8 cellular contexts compared by ENCODE assay signal in genomic region chr14:74922752-74923401, GRCh38. TPM values are rescaled to one million over a fixed set of nuclear protein-coding genes. Genes with fewer than 3 reads are reported as not detected.
DNase-seq lines count a peak whose midpoint lies in the region; ATAC-seq and TF ChIP-seq lines count a peak whose summit lies in the region.

Gene RPS6KL1 (minus strand): TSS chr14:74923260. CDS start chr14:74921541, 1,719 bp downstream.

- H3K4me2 ChIP-seq in OCI-LY3 (ENCODE audit: low read length), result peak within 1 kb of the TSS; percentile 81

- DNase-seq in CD4-positive, alpha-beta T cell, result peak; percentile 37 to 70 (median 48)
- DNase-seq in activated T-cell treated with anti-CD3 and anti-CD28 coated beads, Interleukin-2, amount 50 U/mL, for 72 hours, result peak; percentile 77 to 85
- no peak for DNase-seq in esophagus squamous epithelium (lab: John Stamatoyannopoulos, UW)
- peak; percentile 22 to 37 for DNase-seq in stimulated activated CD8-positive, alpha-beta memory T cell treated with anti-CD3 and anti-CD28 coated beads, Interleukin-7, amount 100 ng/mL, for 1 hour (ENCODE audit: low read depth in 2 of 2)

- no peaks in the 10 kb centered on the region for H4K20me1 ChIP-seq in OCI-LY3 (ENCODE audit: insufficient read depth, low read length)

- no peaks in the 10 kb centered on the region for H3K27me3 ChIP-seq in CD4-positive, alpha-beta T cell (ENCODE audit: control insufficient read depth, insufficient read depth, low read length)
- peaks cover 9% of the 10 kb centered on the region; the same call in 1 of the 2 replicates for H3K27me3 ChIP-seq in HUES64 (ENCODE audit: insufficient read depth, low read length)
- H3K27me3 ChIP-seq in OCI-LY3 (ENCODE audit: low read depth, low read length), result peaks cover 10% of the 10 kb centered on the region
- H3K27me3 ChIP-seq in esophagus squamous epithelium, result no peaks in the 10 kb centered on the region
- H3K27me3 ChIP-seq in mucosa of stomach (ENCODE audit: control insufficient read depth, insufficient read depth, low read length), result peaks cover 12% of the 10 kb centered on the region

- POLR2A ChIA-PET in CD4-positive, alpha-beta T cell (lab: Charles Lee), result interaction anchor here (0.6 to 1.2 kb wide), 7 partner anchors 11 to 141 kb away, joined by 3 to 4 read pairs (median 3); partner anchors contain the start of gene ACYP1

- H3K27me3 Mint-ChIP-seq in CD4-positive, alpha-beta T cell, result peaks cover 8% of the 10 kb centered on the region
- no peaks in the 10 kb centered on the region for H3K27me3 Mint-ChIP-seq in activated T-cell treated with anti-CD3 and anti-CD28 coated beads, Interleukin-2, amount 50 U/mL, for 72 hours (ENCODE audit: low read depth)

- no peak for TF ChIP-seq POLR2A in esophagus squamous epithelium (IDR thresholded peaks at IDR 0.05)

- H3K36me3 ChIP-seq in HUES64 (ENCODE audit: insufficient read depth, low read length) (no peaks in the 10 kb centered on the region), OCI-LY3 (replicated peaks; ENCODE audit: low read depth, low read length) (no peaks in the 10 kb centered on the region), esophagus squamous epithelium (no peaks in the 10 kb centered on the region), mucosa of stomach (ENCODE audit: control insufficient read depth, insufficient read depth, low read length) (no peaks in the 10 kb centered on the region)

- H3K36me3 Mint-ChIP-seq in CD4-positive, alpha-beta T cell (ENCODE audit: low read depth), result no peaks in the 10 kb centered on the region
- no peaks in the 10 kb centered on the region for H3K36me3 Mint-ChIP-seq in activated T-cell treated with anti-CD3 and anti-CD28 coated beads, Interleukin-2, amount 50 U/mL, for 72 hours (ENCODE audit: insufficient read depth in 2 of 2)

- H3K4me1 Mint-ChIP-seq in CD4-positive, alpha-beta T cell (ENCODE audit: low read depth), result peaks cover 10% of the 10 kb centered on the region
- H3K4me1 Mint-ChIP-seq in activated T-cell treated with anti-CD3 and anti-CD28 coated beads, Interleukin-2, amount 50 U/mL, for 72 hours (ENCODE audit: low read depth), result peaks cover 19% of the 10 kb centered on the region

- intact Hi-C loops in CD4-positive, alpha-beta T cell (cut with DNase I, micrococcal nuclease), result no loop called here
- intact Hi-C loops in esophagus squamous epithelium (cut with DNase I), result no loop called here

- H2AFZ ChIP-seq in OCI-LY3 (ENCODE audit: low read depth, low read length), result peak within 1 kb of the TSS; percentile 73

- no peak for TF ChIP-seq CTCF in CD4-positive, alpha-beta T cell (IDR thresholded peaks at IDR 0.05)
- no peak for TF ChIP-seq CTCF in OCI-LY3 (IDR thresholded peaks at IDR 0.05; ENCODE audit: low read depth, low read length)
- no peak for TF ChIP-seq CTCF in esophagus squamous epithelium (IDR thresholded peaks at IDR 0.05)

- CTCF ChIA-PET in CD4-positive, alpha-beta T cell (lab: Charles Lee), result interaction anchor here (1.4 kb wide), 1 partner anchor 62 kb away, joined by 4 read pairs; no protein-coding TSS in a partner anchor

- WGBS in HUES64, result 1% methylated on average over 51 of the region's 51 CpGs
- WGBS in esophagus squamous epithelium, 2 donors, result 23 to 34% methylated on average over 4 to 16 of the region's 51 CpGs

- H3K4me1 ChIP-seq in HUES64 (ENCODE audit: insufficient read depth, low read length) (no peaks in the 10 kb centered on the region), OCI-LY3 (ENCODE audit: low read length) (peaks cover 4% of the 10 kb centered on the region), esophagus squamous epithelium (peaks cover 9 to 41% (median 24%) of the 10 kb centered on the region in 3 donors), mucosa of stomach (ENCODE audit: control insufficient read depth, insufficient read depth, low read length) (peaks cover 7% of the 10 kb centered on the region)

- H3K79me2 ChIP-seq in OCI-LY3 (ENCODE audit: low read length), result no peaks in the 10 kb centered on the region

- H3K27ac Mint-ChIP-seq in CD4-positive, alpha-beta T cell, result peak within 1 kb of the TSS; percentile 44
- H3K27ac Mint-ChIP-seq in activated T-cell treated with anti-CD3 and anti-CD28 coated beads, Interleukin-2, amount 50 U/mL, for 72 hours, result no peak within 1 kb of the TSS

- peak; percentile 97 for ATAC-seq in CD4-positive, alpha-beta T cell (ENCODE audit: poor library complexity)
- peak; percentile 51 for ATAC-seq in GM21360 (IDR thresholded peaks at IDR 0.05; ENCODE audit: unreplicated experiment)
- ATAC-seq in activated T-cell treated with anti-CD3 and anti-CD28 coated beads, Interleukin-2, amount 50 U/mL, for 72 hours (replicated peaks in 1 of 2), result peak; percentile 99 to 100

- H3K9me3 Mint-ChIP-seq in CD4-positive, alpha-beta T cell, result no peaks in the 10 kb centered on the region
- H3K9me3 Mint-ChIP-seq in activated T-cell treated with anti-CD3 and anti-CD28 coated beads, Interleukin-2, amount 50 U/mL, for 72 hours, result no peaks in the 10 kb centered on the region

- peak within 1 kb of the TSS; percentile 79 for H3K9ac ChIP-seq in HUES64 (ENCODE audit: low read depth, low read length)
- H3K9ac ChIP-seq in OCI-LY3 (ENCODE audit: low read length), result peak within 1 kb of the TSS; percentile 61
- peak within 1 kb of the TSS; percentile 79 for H3K9ac ChIP-seq in mucosa of stomach (ENCODE audit: low read length)

- no peak within 1 kb of the TSS for H3K27ac ChIP-seq in CD4-positive, alpha-beta T cell (ENCODE audit: low read depth, low read length)
- H3K27ac ChIP-seq in HUES64 (ENCODE audit: low read depth, low read length) (no peak within 1 kb of the TSS), OCI-LY3 (ENCODE audit: low read length) (no peak within 1 kb of the TSS), esophagus squamous epithelium (peak within 1 kb of the TSS; percentile 34 to 78 (median 66))

- H3K4me3 ChIP-seq in HUES64 (ENCODE audit: low read length) (peak within 1 kb of the TSS; percentile 80), OCI-LY3 (ENCODE audit: low read length) (peak within 1 kb of the TSS; percentile 83), esophagus squamous epithelium (peak within 1 kb of the TSS; percentile 43 to 72 (median 56)), mucosa of stomach (ENCODE audit: low read length) (peak within 1 kb of the TSS; percentile 28)

- no peaks in the 10 kb centered on the region for H3K9me3 ChIP-seq in CD4-positive, alpha-beta T cell (ENCODE audit: control insufficient read depth, low read length)
- no peaks in the 10 kb centered on the region for H3K9me3 ChIP-seq in HUES64 (ENCODE audit: insufficient read depth, low read depth, low read length)
- H3K9me3 ChIP-seq in OCI-LY3 (ENCODE audit: insufficient read depth, low read length), result no peaks in the 10 kb centered on the region
- H3K9me3 ChIP-seq in esophagus squamous epithelium, result no peaks in the 10 kb centered on the region
- no peaks in the 10 kb centered on the region for H3K9me3 ChIP-seq in mucosa of stomach (ENCODE audit: control insufficient read depth, low read length)

- H3K4me3 Mint-ChIP-seq in CD4-positive, alpha-beta T cell, result peak within 1 kb of the TSS; percentile 72
- peak within 1 kb of the TSS; percentile 65 to 74 for H3K4me3 Mint-ChIP-seq in activated T-cell treated with anti-CD3 and anti-CD28 coated beads, Interleukin-2, amount 50 U/mL, for 72 hours

RNA-seq across cellular contexts. Expression of gene RPS6KL1, which starts in this region (rescaled TPM):
- total RNA-seq in CD4-positive, alpha-beta T cell, result 10 to 100 TPM; 12.5 to 12.7 TPM
- 4.0 TPM for polyA plus RNA-seq in HUES64 (2013, experiment 1 of 2)
- 6.0 TPM for polyA plus RNA-seq in HUES64 (2013, experiment 2 of 2)
- 1 to 10 TPM; 4.6 to 6.7 TPM for total RNA-seq in activated T-cell treated with anti-CD3 and anti-CD28 coated beads, Interleukin-2, amount 50 U/mL, for 72 hours
- total RNA-seq in esophagus squamous epithelium, result 1 to 10 TPM in 3 of 4 donors, under 1 TPM in 1; 0.83 to 1.7 (median 1.3) TPM

Comparison
In these comparisons a context has a peak if more than half of its experiments do, and no peak if none do; other contexts are left out.
1. H3K27ac ChIP-seq: peak in esophagus squamous epithelium (4 of 4); none in CD4-positive, alpha-beta T cell (single experiment), HUES64 (single experiment) and OCI-LY3 (single experiment).
2. H3K4me3 ChIP-seq: peak in every context shown above with its lines; median percentile 83 in OCI-LY3; 80 in HUES64; 56 in esophagus squamous epithelium; 28 in mucosa of stomach.
3. Peak in every context shown above with its lines, with median percentiles within 50 percentile points of each other: ATAC-seq and H3K9ac ChIP-seq.